1 cellular context compared by ENCODE assay signal in the genomic region with DNA sequence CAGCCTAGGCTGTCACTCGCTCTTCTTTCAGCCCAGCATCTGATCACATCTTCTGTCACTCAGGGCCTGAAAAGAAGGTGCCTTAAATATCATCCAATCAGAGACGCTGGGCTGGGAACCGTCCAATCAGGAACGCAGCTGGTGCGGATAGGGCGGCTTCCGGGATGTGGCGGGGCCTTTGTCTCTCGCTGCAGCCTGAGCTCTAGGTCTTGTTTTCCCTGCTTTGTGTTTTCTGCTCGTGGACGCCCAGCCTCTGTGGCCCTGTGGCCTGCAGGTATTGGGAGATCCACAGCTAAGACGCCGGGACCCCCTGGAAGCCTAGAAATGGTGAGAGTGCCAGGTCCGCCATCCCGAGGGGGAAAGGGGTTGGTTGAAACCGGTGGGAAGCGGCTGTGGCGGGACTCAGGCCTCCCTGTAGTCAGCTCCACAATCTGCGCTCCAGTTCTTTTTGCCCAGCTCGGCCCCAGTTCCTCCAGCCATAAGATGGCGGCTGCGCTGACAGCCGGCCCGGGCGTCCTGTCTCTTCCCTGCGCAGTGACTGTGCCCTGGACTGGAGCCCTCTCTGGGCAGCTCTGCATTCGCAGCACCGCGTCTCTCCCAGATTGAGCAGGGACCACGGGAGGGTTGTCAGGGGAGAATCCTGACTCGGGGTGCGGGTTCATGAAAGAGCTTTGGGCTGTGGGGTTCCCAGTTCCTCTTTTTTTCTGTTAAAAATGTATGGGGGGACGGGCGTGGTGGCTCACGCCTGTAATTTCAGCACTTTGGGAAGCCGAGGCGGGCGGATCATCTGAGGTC.
TF ChIP-seq lines count a peak whose summit lies in the region.

A gene (plus strand): TSS at position 175 of the 795 bp plus-strand sequence. CDS start 150 bp downstream, at position 325.

TF ChIP-seq in HepG2, 621 proteins besides CTCF, POLR2A, EP300 and RAD21 (continued from another document):
- TF ChIP-seq, protein P1, sequence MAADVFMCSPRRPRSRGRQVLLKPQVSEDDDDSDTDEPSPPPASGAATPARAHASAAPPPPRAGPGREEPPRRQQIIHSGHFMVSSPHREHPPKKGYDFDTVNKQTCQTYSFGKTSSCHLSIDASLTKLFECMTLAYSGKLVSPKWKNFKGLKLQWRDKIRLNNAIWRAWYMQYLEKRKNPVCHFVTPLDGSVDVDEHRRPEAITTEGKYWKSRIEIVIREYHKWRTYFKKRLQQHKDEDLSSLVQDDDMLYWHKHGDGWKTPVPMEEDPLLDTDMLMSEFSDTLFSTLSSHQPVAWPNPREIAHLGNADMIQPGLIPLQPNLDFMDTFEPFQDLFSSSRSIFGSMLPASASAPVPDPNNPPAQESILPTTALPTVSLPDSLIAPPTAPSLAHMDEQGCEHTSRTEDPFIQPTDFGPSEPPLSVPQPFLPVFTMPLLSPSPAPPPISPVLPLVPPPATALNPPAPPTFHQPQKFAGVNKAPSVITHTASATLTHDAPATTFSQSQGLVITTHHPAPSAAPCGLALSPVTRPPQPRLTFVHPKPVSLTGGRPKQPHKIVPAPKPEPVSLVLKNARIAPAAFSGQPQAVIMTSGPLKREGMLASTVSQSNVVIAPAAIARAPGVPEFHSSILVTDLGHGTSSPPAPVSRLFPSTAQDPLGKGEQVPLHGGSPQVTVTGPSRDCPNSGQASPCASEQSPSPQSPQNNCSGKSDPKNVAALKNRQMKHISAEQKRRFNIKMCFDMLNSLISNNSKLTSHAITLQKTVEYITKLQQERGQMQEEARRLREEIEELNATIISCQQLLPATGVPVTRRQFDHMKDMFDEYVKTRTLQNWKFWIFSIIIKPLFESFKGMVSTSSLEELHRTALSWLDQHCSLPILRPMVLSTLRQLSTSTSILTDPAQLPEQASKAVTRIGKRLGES (CRISPR knock-in tag; IDR thresholded peaks at IDR 0.05; ENCODE audit: borderline replicate concordance): no peak
- TF ChIP-seq HDAC1 (CRISPR knock-in tag; IDR thresholded peaks at IDR 0.05) (peak; percentile 58), PHF8 (CRISPR knock-in tag; IDR thresholded peaks at IDR 0.05) (peak; percentile 69), FOXK1 (CRISPR knock-in tag; IDR thresholded peaks at IDR 0.05; ENCODE audit: borderline replicate concordance, low read depth) (0 out of 2 replicates have a peak, but pooled peaks have one; percentile 26), ZNF644 (CRISPR knock-in tag; IDR thresholded peaks at IDR 0.05; ENCODE audit: low read depth) (0 out of 2 replicates have a peak, but pooled peaks have one; percentile 16), ZNF253 (CRISPR knock-in tag; IDR thresholded peaks at IDR 0.05; ENCODE audit: borderline replicate concordance) (no peak), ZNF556 (CRISPR knock-in tag; IDR thresholded peaks at IDR 0.05; ENCODE audit: borderline replicate concordance) (0 out of 2 replicates have a peak, but pooled peaks have one; percentile 43), RFX1 (IDR thresholded peaks at IDR 0.05) (no peak), IRX3 (CRISPR knock-in tag; IDR thresholded peaks at IDR 0.05; ENCODE audit: borderline replicate concordance, low read depth) (no peak), ZNF563 (CRISPR knock-in tag; IDR thresholded peaks at IDR 0.05) (peak; percentile 48; the same call in 1 of the 2 replicates), ZC3H4 (CRISPR knock-in tag; IDR thresholded peaks at IDR 0.05; ENCODE audit: borderline replicate concordance) (no peak)
- TF ChIP-seq, protein P2, sequence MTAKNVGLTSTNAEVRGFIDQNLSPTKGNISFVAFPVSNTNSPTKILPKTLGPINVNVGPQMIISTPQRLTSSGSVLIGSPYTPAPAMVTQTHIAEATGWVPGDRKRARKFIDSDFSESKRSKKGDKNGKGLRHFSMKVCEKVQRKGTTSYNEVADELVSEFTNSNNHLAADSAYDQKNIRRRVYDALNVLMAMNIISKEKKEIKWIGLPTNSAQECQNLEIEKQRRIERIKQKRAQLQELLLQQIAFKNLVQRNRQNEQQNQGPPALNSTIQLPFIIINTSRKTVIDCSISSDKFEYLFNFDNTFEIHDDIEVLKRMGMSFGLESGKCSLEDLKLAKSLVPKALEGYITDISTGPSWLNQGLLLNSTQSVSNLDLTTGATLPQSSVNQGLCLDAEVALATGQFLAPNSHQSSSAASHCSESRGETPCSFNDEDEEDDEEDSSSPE (CRISPR knock-in tag; IDR thresholded peaks at IDR 0.05): peak; percentile 79
- TF ChIP-seq, protein P3, sequence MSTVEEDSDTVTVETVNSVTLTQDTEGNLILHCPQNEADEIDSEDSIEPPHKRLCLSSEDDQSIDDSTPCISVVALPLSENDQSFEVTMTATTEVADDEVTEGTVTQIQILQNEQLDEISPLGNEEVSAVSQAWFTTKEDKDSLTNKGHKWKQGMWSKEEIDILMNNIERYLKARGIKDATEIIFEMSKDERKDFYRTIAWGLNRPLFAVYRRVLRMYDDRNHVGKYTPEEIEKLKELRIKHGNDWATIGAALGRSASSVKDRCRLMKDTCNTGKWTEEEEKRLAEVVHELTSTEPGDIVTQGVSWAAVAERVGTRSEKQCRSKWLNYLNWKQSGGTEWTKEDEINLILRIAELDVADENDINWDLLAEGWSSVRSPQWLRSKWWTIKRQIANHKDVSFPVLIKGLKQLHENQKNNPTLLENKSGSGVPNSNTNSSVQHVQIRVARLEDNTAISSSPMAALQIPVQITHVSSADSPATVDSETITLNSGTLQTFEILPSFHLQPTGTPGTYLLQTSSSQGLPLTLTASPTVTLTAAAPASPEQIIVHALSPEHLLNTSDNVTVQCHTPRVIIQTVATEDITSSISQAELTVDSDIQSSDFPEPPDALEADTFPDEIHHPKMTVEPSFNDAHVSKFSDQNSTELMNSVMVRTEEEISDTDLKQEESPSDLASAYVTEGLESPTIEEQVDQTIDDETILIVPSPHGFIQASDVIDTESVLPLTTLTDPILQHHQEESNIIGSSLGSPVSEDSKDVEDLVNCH (CRISPR knock-in tag; IDR thresholded peaks at IDR 0.05): no peak
- TF ChIP-seq, protein P4, sequence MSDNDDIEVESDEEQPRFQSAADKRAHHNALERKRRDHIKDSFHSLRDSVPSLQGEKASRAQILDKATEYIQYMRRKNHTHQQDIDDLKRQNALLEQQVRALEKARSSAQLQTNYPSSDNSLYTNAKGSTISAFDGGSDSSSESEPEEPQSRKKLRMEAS (IDR thresholded peaks at IDR 0.05): 0 out of 2 replicates have a peak, but pooled peaks have one; percentile 31
